1 cellular context compared by ENCODE assay signal in genomic region chr4:3406021-3406420, GRCh38.
TF ChIP-seq lines count a peak whose summit lies in the region.

No MANE protein-coding gene starts in this region.

TF ChIP-seq in HepG2, 621 proteins besides CTCF, POLR2A, EP300 and RAD21 (continued from another document):
- no peak for TF ChIP-seq REST (IDR thresholded peaks at IDR 0.05; ENCODE audit: borderline replicate concordance in 1 of 2, low read depth in 1 of 2, low read length in 2 of 2)
- peak; percentile 16; the same call in 1 of the 2 replicates for TF ChIP-seq ZNF687 (CRISPR knock-in tag; IDR thresholded peaks at IDR 0.05)
- no peak for TF ChIP-seq ZFP82 (CRISPR knock-in tag; IDR thresholded peaks at IDR 0.05; ENCODE audit: borderline replicate concordance)
- TF ChIP-seq ZNF770 (CRISPR knock-in tag; IDR thresholded peaks at IDR 0.05): no peak
- TF ChIP-seq GATA4 (IDR thresholded peaks at IDR 0.05; ENCODE audit: borderline replicate concordance, low read depth): no peak
- TF ChIP-seq ZFX (CRISPR knock-in tag; IDR thresholded peaks at IDR 0.05; ENCODE audit: low read depth): peak; percentile 1; the same call in 1 of the 2 replicates
TF ChIP-seq in HepG2: peak in this region for 2.
